28 cellular contexts compared by ENCODE assay signal in the genomic region with DNA sequence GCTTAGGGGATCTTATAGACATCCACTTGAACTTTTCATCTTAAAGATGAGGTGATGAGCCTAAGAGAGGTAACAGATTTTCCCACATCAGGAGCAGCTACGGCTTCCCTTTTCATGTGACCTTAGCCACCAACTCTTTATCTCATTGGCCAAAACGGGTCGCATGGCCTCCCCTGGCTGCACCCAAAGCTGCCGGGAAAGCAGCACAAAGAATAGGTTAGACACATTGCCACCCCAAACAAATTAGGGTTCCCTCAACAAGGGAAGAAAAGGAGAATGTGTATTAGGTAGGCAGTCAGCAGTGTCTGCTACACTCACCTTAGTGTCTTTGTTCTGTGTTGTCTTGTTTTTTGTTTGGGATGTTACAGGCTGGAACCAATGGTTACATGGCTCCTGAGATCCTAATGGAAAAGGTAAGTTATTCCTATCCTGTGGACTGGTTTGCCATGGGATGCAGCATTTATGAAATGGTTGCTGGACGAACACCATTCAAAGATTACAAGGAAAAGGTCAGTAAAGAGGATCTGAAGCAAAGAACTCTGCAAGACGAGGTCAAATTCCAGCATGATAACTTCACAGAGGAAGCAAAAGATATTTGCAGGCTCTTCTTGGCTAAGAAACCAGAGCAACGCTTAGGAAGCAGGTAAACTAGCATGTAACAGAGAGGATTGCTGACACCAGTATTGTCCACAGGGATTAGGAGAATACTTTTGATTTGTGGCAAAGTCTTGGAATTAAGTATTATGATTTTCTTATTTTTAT. TPM values are rescaled to one million over a fixed set of nuclear protein-coding genes. Genes with fewer than 3 reads are reported as not detected.
"Had no signal": no experiment of that assay in that cellular context is flagged by ENCODE, and none has a peak within 500 bp of the region (broad histone marks: within the 10 kb centered on the region; RNA-seq: fewer than 3 reads in every experiment).

No MANE protein-coding gene starts in this region.

- H3K4me1 Mint-ChIP-seq: nephron progenitor cell; stimulated activated naive B cell treated with anti-CD40 and anti-IgM and Interleukin-4, amounts not matched to agents 10 μg/mL and 1 μg/mL and 100 μg/mL, for 72 hours; stimulated activated naive CD8-positive, alpha-beta T cell treated with anti-CD3 and anti-CD28 coated beads, Interleukin-15, amount 100 ng/mL, for 72 hours had no signal

- DNase-seq: effector CD4-positive, alpha-beta T cell; heart left ventricle; hippocampal formation; naive thymus-derived CD4-positive, alpha-beta T cell; nephron progenitor cell; posterior cingulate gyrus; stimulated activated CD4-positive, alpha-beta T cell treated with anti-CD3 and anti-CD28 coated beads, Interleukin-2, amount 100 ng/mL, for 24 hours; stimulated activated CD4-positive, alpha-beta T cell treated with anti-CD3 and anti-CD28 coated beads, Interleukin-4, amount 100 ng/mL, for 4 hours; stimulated activated naive B cell treated with anti-CD40 and anti-IgM and Interleukin-4, amounts not matched to agents 10 μg/mL and 1 μg/mL and 100 μg/mL, for 72 hours; stimulated activated naive CD8-positive, alpha-beta T cell treated with anti-CD3 and anti-CD28 coated beads, Interleukin-15, amount 100 ng/mL, for 72 hours; testis had no signal

- H3K4me3 ChIP-seq: coronary artery, heart left ventricle, testis, tibial nerve had no signal

- H3K9me3 ChIP-seq: heart left ventricle, testis, tibial nerve had no signal

- H3K27ac ChIP-seq: coronary artery, heart left ventricle, testis, tibial nerve had no signal

- H3K27me3 ChIP-seq: heart left ventricle, testis, tibial nerve had no signal

- H3K9me3 Mint-ChIP-seq: naive thymus-derived CD4-positive, alpha-beta T cell; stimulated activated naive B cell treated with anti-CD40 and anti-IgM and Interleukin-4, amounts not matched to agents 10 μg/mL and 1 μg/mL and 100 μg/mL, for 72 hours; stimulated activated naive CD8-positive, alpha-beta T cell treated with anti-CD3 and anti-CD28 coated beads, Interleukin-15, amount 100 ng/mL, for 72 hours had no signal

- H3K4me1 ChIP-seq: heart left ventricle, testis, tibial nerve had no signal

- H3K36me3 Mint-ChIP-seq: naive thymus-derived CD4-positive, alpha-beta T cell; stimulated activated naive B cell treated with anti-CD40 and anti-IgM and Interleukin-4, amounts not matched to agents 10 μg/mL and 1 μg/mL and 100 μg/mL, for 72 hours had no signal

- H3K36me3 ChIP-seq: heart left ventricle, tibial nerve had no signal

- ATAC-seq: esophagus mucosa; heart left ventricle; naive thymus-derived CD4-positive, alpha-beta T cell; sciatic nerve; stimulated activated naive B cell treated with anti-CD40 and anti-IgM and Interleukin-4, amounts not matched to agents 10 μg/mL and 1 μg/mL and 100 μg/mL, for 72 hours; stimulated activated naive CD8-positive, alpha-beta T cell treated with anti-CD3 and anti-CD28 coated beads, Interleukin-15, amount 100 ng/mL, for 72 hours had no signal

- H3K27me3 Mint-ChIP-seq: stimulated activated naive B cell treated with anti-CD40 and anti-IgM and Interleukin-4, amounts not matched to agents 10 μg/mL and 1 μg/mL and 100 μg/mL, for 72 hours; stimulated activated naive CD8-positive, alpha-beta T cell treated with anti-CD3 and anti-CD28 coated beads, Interleukin-15, amount 100 ng/mL, for 72 hours had no signal

- H3K27ac Mint-ChIP-seq: naive thymus-derived CD4-positive, alpha-beta T cell; nephron progenitor cell; stimulated activated naive B cell treated with anti-CD40 and anti-IgM and Interleukin-4, amounts not matched to agents 10 μg/mL and 1 μg/mL and 100 μg/mL, for 72 hours; stimulated activated naive CD8-positive, alpha-beta T cell treated with anti-CD3 and anti-CD28 coated beads, Interleukin-15, amount 100 ng/mL, for 72 hours had no signal

- H3K4me3 Mint-ChIP-seq: naive thymus-derived CD4-positive, alpha-beta T cell; nephron progenitor cell; stimulated activated naive B cell treated with anti-CD40 and anti-IgM and Interleukin-4, amounts not matched to agents 10 μg/mL and 1 μg/mL and 100 μg/mL, for 72 hours; stimulated activated naive CD8-positive, alpha-beta T cell treated with anti-CD3 and anti-CD28 coated beads, Interleukin-15, amount 100 ng/mL, for 72 hours had no signal

- FAIRE-seq: endometrium, frontal cortex had no signal

RNA-seq across cellular contexts. Expression of a gene that starts 44.2 kb away (rescaled TPM):
- total RNA-seq: dermis microvascular lymphatic vessel endothelial cell, esophagus mucosa, glomerular endothelial cell, kidney epithelial cell, lung microvascular endothelial cell, mesenteric fat pad, osteocyte, pulmonary artery endothelial cell, sciatic nerve, skeletal muscle tissue, ureter had no signal
- polyA plus RNA-seq: fibroblast of lung; liver; naive thymus-derived CD4-positive, alpha-beta T cell had no signal
